In the genomic region with DNA sequence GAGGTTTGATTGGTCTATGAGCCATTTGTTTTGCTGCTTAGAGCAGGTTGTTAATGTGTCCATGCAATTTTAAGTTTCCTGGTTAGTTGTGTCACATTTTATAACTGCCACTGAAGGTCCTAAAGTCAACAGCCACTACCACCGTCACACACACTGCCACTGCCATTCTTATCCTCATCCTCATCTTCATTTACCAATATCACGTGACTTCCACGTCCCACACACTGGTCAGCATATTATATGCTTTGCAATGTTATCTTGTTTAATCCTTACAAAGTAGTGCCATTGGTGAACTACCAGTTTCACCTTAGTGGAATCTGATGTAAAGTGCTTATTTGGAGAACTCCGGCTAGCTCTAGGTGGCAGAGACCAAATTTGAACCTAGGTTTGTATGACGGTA, we compare ENCODE assay signal across 33 cellular contexts. TPM values are rescaled to one million over a fixed set of nuclear protein-coding genes. Genes with fewer than 3 reads are reported as not detected.
"Had no signal": no experiment of that assay in that cellular context is flagged by ENCODE, and none has a peak within 500 bp of the region (broad histone marks: within the 10 kb centered on the region; RNA-seq: fewer than 3 reads in every experiment).

No MANE protein-coding gene starts in this region.

- DNase-seq: activated B cell treated with CpG ODN at 0.5 μM for 24 hours; activated CD4-positive, alpha-beta memory T cell treated with anti-CD3 and anti-CD28 coated beads, Interleukin-2, amount 10 ng/mL, durations not matched to agents 7 days and 5 days; activated CD4-positive, alpha-beta T cell treated with anti-CD3 and anti-CD28 coated beads for 1 hour; activated CD4-positive, alpha-beta T cell treated with anti-CD3 and anti-CD28 coated beads for 36 hours; activated CD4-positive, alpha-beta T cell treated with anti-CD3 and anti-CD28 coated beads for 48 hours; activated CD4-positive, alpha-beta T cell treated with anti-CD3 and anti-CD28 coated beads, Interleukin-2, amount 10 ng/mL, durations not matched to agents 7 days and 5 days; activated CD4-positive, alpha-beta T cell treated with anti-CD3 and anti-CD28 coated beads, Interleukin-2, amount 50 U/mL, for 48 hours; activated CD8-positive, alpha-beta memory T cell treated with anti-CD3 and anti-CD28 coated beads for 24 hours; activated CD8-positive, alpha-beta memory T cell treated with anti-CD3 and anti-CD28 coated beads, Interleukin-2, amount 10 ng/mL, durations not matched to agents 7 days and 5 days; activated CD8-positive, alpha-beta memory T cell treated with anti-CD3 and anti-CD28 coated beads, Interleukin-2, amount 50 U/mL, for 48 hours; activated CD8-positive, alpha-beta T cell treated with anti-CD3 and anti-CD28 coated beads, Interleukin-2, amount 10 ng/mL, durations not matched to agents 7 days and 5 days; activated effector memory CD4-positive, alpha-beta T cell treated with Interleukin-2 at 50 U/mL for 16 hours; activated gamma-delta T cell; activated naive CD4-positive, alpha-beta T cell treated with anti-CD3 and anti-CD28 coated beads, Interleukin-2, amount 10 ng/mL, durations not matched to agents 7 days and 5 days; activated naive CD4-positive, alpha-beta T cell treated with Interleukin-2 at 50 U/mL for 16 hours; activated naive CD8-positive, alpha-beta T cell treated with anti-CD3 and anti-CD28 coated beads, Interleukin-2, amount 10 ng/mL, durations not matched to agents 7 days and 5 days; activated naive CD8-positive, alpha-beta T cell treated with anti-CD3 and anti-CD28 coated beads, Interleukin-2, amount 50 U/mL, for 24 hours; activated T-cell treated with anti-CD3 and anti-CD28 coated beads, Interleukin-2, amount 50 U/mL, for 24 hours; activated T-cell treated with anti-CD3 and anti-CD28 coated beads, Interleukin-2, amount 50 U/mL, for 48 hours; amygdala; anterior cingulate cortex; caudate nucleus; cerebellar nuclear complex; T-helper 1 cell; T-helper 2 cell; T-helper 9 cell had no signal

- H3K27me3 ChIP-seq: ascending aorta, cardiac muscle cell had no signal

- H3K27ac ChIP-seq: ascending aorta, cardiac muscle cell had no signal

- ATAC-seq: activated CD4-positive, alpha-beta T cell treated with anti-CD3 and anti-CD28 coated beads for 36 hours; activated CD8-positive, alpha-beta memory T cell treated with anti-CD3 and anti-CD28 coated beads, Interleukin-2, amount 10 ng/mL, durations not matched to agents 7 days and 5 days; activated CD8-positive, alpha-beta T cell treated with anti-CD3 and anti-CD28 coated beads, Interleukin-2, amount 10 ng/mL, durations not matched to agents 7 days and 5 days; activated naive CD8-positive, alpha-beta T cell treated with anti-CD3 and anti-CD28 coated beads, Interleukin-2, amount 50 U/mL, for 24 hours had no signal

- H3K4me1 ChIP-seq: ascending aorta had no signal

- H3K36me3 ChIP-seq: ascending aorta, cardiac muscle cell had no signal

- H3K9me3 ChIP-seq: ascending aorta had no signal

- FAIRE-seq: bronchial epithelial cell, TTC549 had no signal

- H3K4me3 ChIP-seq: ascending aorta, cardiac muscle cell had no signal

RNA-seq across cellular contexts. Expression of a gene that starts 9.7 kb away (rescaled TPM):
- total RNA-seq: activated B cell treated with CpG ODN at 0.5 μM for 24 hours; activated CD4-positive, alpha-beta memory T cell treated with anti-CD3 and anti-CD28 coated beads, Interleukin-2, amount 10 ng/mL, durations not matched to agents 7 days and 5 days; activated CD4-positive, alpha-beta T cell treated with anti-CD3 and anti-CD28 coated beads for 36 hours; activated CD4-positive, alpha-beta T cell treated with anti-CD3 and anti-CD28 coated beads, Interleukin-2, amount 10 ng/mL, durations not matched to agents 7 days and 5 days; activated CD8-positive, alpha-beta memory T cell treated with anti-CD3 and anti-CD28 coated beads, Interleukin-2, amount 10 ng/mL, durations not matched to agents 7 days and 5 days; activated CD8-positive, alpha-beta T cell treated with anti-CD3 and anti-CD28 coated beads, Interleukin-2, amount 10 ng/mL, durations not matched to agents 7 days and 5 days; activated naive CD8-positive, alpha-beta T cell treated with anti-CD3 and anti-CD28 coated beads, Interleukin-2, amount 10 ng/mL, durations not matched to agents 7 days and 5 days; activated T-helper 2 cell treated with anti-CD3 and anti-CD28 coated beads, Interferon-gamma antibody, Interleukin-2, Interleukin-4, amounts not matched to agents 10 μg/mL and 5 μg/mL and 100 μg/mL, durations not matched to agents 14 hours and 24 hours and 36 hours; ascending aorta; bronchial epithelial cell; cardiac muscle cell; chondrocyte had no signal
- polyA plus RNA-seq: adipose tissue, cardiac muscle cell had no signal

RNA-seq across cellular contexts. Expression of a gene that starts 16.6 kb away (rescaled TPM):
- total RNA-seq: activated B cell treated with CpG ODN at 0.5 μM for 24 hours; activated CD4-positive, alpha-beta memory T cell treated with anti-CD3 and anti-CD28 coated beads, Interleukin-2, amount 10 ng/mL, durations not matched to agents 7 days and 5 days; activated CD4-positive, alpha-beta T cell treated with anti-CD3 and anti-CD28 coated beads for 36 hours; activated CD4-positive, alpha-beta T cell treated with anti-CD3 and anti-CD28 coated beads, Interleukin-2, amount 10 ng/mL, durations not matched to agents 7 days and 5 days; activated CD8-positive, alpha-beta memory T cell treated with anti-CD3 and anti-CD28 coated beads, Interleukin-2, amount 10 ng/mL, durations not matched to agents 7 days and 5 days; activated CD8-positive, alpha-beta T cell treated with anti-CD3 and anti-CD28 coated beads, Interleukin-2, amount 10 ng/mL, durations not matched to agents 7 days and 5 days; activated naive CD8-positive, alpha-beta T cell treated with anti-CD3 and anti-CD28 coated beads, Interleukin-2, amount 10 ng/mL, durations not matched to agents 7 days and 5 days; activated T-helper 2 cell treated with anti-CD3 and anti-CD28 coated beads, Interferon-gamma antibody, Interleukin-2, Interleukin-4, amounts not matched to agents 10 μg/mL and 5 μg/mL and 100 μg/mL, durations not matched to agents 14 hours and 24 hours and 36 hours; bronchial epithelial cell; cardiac muscle cell had no signal
- polyA plus RNA-seq: cardiac muscle cell had no signal

RNA-seq across cellular contexts. Expression of a gene that starts 55.4 kb away (rescaled TPM):
- total RNA-seq: activated B cell treated with CpG ODN at 0.5 μM for 24 hours; activated CD4-positive, alpha-beta memory T cell treated with anti-CD3 and anti-CD28 coated beads, Interleukin-2, amount 10 ng/mL, durations not matched to agents 7 days and 5 days; activated CD4-positive, alpha-beta T cell treated with anti-CD3 and anti-CD28 coated beads for 36 hours; activated CD4-positive, alpha-beta T cell treated with anti-CD3 and anti-CD28 coated beads, Interleukin-2, amount 10 ng/mL, durations not matched to agents 7 days and 5 days; activated CD8-positive, alpha-beta memory T cell treated with anti-CD3 and anti-CD28 coated beads, Interleukin-2, amount 10 ng/mL, durations not matched to agents 7 days and 5 days; activated CD8-positive, alpha-beta T cell treated with anti-CD3 and anti-CD28 coated beads, Interleukin-2, amount 10 ng/mL, durations not matched to agents 7 days and 5 days; activated naive CD8-positive, alpha-beta T cell treated with anti-CD3 and anti-CD28 coated beads, Interleukin-2, amount 10 ng/mL, durations not matched to agents 7 days and 5 days; activated T-helper 2 cell treated with anti-CD3 and anti-CD28 coated beads, Interferon-gamma antibody, Interleukin-2, Interleukin-4, amounts not matched to agents 10 μg/mL and 5 μg/mL and 100 μg/mL, durations not matched to agents 14 hours and 24 hours and 36 hours; ascending aorta; bronchial epithelial cell; cardiac muscle cell; chondrocyte had no signal
- polyA plus RNA-seq: adipose tissue, cardiac muscle cell had no signal
